8 cellular contexts compared by ENCODE assay signal in genomic region chr5:112861638-112861985, GRCh38. TPM values are rescaled to one million over a fixed set of nuclear protein-coding genes. Genes with fewer than 3 reads are reported as not detected.
DNase-seq lines count a peak whose midpoint lies in the region; ATAC-seq, FAIRE-seq and TF ChIP-seq lines count a peak whose summit lies in the region.

No MANE protein-coding gene starts in this region.

- TF ChIP-seq POLR2A in A549 (IDR thresholded peaks at IDR 0.05; ENCODE audit: low read length), result no peak

- H3K4me1 Mint-ChIP-seq in chondrocyte (ENCODE audit: low read depth), result peaks cover 30% of the 10 kb centered on the region

- H3K9me3 Mint-ChIP-seq in chondrocyte (ENCODE audit: low read depth), result no peaks in the 10 kb centered on the region

- DNase-seq in A549 (ENCODE audit: low read depth in 1 of 2, low spot score in 1 of 2) (no peak), chondrocyte (ENCODE audit: low spot score) (no peak), SIG-M5 (lab: John Stamatoyannopoulos, UW) (no peak), SIG-M5 treated with dmso at 0.1 percent for 504 hours (lab: John Stamatoyannopoulos, UW; ENCODE audit: unreplicated experiment) (no peak), COLO668 (lab: John Stamatoyannopoulos, UW; ENCODE audit: unreplicated experiment) (no peak), T-helper 9 cell (no peak)
- DNase-seq in Jurkat, Clone E6-1 (ENCODE audit: low read depth, low spot score), result no peak

- TF ChIP-seq RAD21 in A549 (conservative IDR thresholded peaks at IDR 0.05 in 1 of 2, IDR thresholded peaks at IDR 0.05 in 1 of 2), result no peak

- no peak for FAIRE-seq in A549 (lab: Jason Lieb, UNC)

- no peaks in the 10 kb centered on the region for H3K27me3 ChIP-seq in muscle layer of colon (ENCODE audit: control insufficient read depth in 1 of 2, insufficient read depth in 2 of 2, low read length in 2 of 2)

- CTCF ChIA-PET in A549 (lab: Yijun Ruan, JAX), result interaction anchor here (1.4 kb wide), 1 partner anchor 13 kb away, joined by 8 read pairs; no protein-coding TSS in a partner anchor

- peak overlapping the region; percentile 87 for H3K4me2 ChIP-seq in A549

- no peak for TF ChIP-seq EP300 in A549 (IDR thresholded peaks at IDR 0.05)

- H3K4me1 ChIP-seq in A549, result peaks cover 20% of the 10 kb centered on the region; the same call in 2 of the 3 replicates
- peaks cover 26% of the 10 kb centered on the region for H3K4me1 ChIP-seq in muscle layer of colon (ENCODE audit: insufficient read depth, low read length)

- WGBS in A549 (ENCODE audit: missing lambda C conversion rate), result under 1% methylated on average over 8 of the region's 8 CpGs

- TF ChIP-seq CTCF in A549 (IDR thresholded peaks at IDR 0.05) (no peak), chondrocyte (IDR thresholded peaks at IDR 0.05) (peak; percentile 17)

- H3K9ac ChIP-seq in muscle layer of colon (ENCODE audit: low read length), result peak overlapping the region; percentile 95

- H3K4me3 ChIP-seq in A549, result peak overlapping the region; percentile 87
- peak overlapping the region; percentile 80 for H3K4me3 ChIP-seq in Jurkat, Clone E6-1 (ENCODE audit: low read length)
- peak overlapping the region; percentile 55 to 96 for H3K4me3 ChIP-seq in muscle layer of colon (ENCODE audit: low read depth in 1 of 2, low read length in 2 of 2)

- no peaks in the 10 kb centered on the region for H3K27me3 Mint-ChIP-seq in chondrocyte (ENCODE audit: low read depth)

- peaks cover 8% of the 10 kb centered on the region for H3K36me3 Mint-ChIP-seq in chondrocyte (ENCODE audit: low read depth)

- peaks cover 27% of the 10 kb centered on the region for H3K36me3 ChIP-seq in muscle layer of colon (ENCODE audit: insufficient read depth, low read length)

- H3K4me3 Mint-ChIP-seq in chondrocyte (ENCODE audit: unreplicated experiment), result peak overlapping the region; percentile 96

- H3K27ac ChIP-seq in A549 (peak overlapping the region; percentile 82 to 97), muscle layer of colon (ENCODE audit: low read depth, low read length) (peak overlapping the region; percentile 91)

- POLR2A ChIA-PET in A549 (lab: Yijun Ruan, JAX), result interaction anchor here (0.9 to 1.4 kb wide), 3 partner anchors 52 to 60 kb away, joined by 3 to 4 read pairs (median 3); partner anchors contain the start of gene REEP5

- H3K9me3 ChIP-seq in A549 (no peaks in the 10 kb centered on the region), muscle layer of colon (ENCODE audit: low read length) (no peaks in the 10 kb centered on the region)

- H3K27ac Mint-ChIP-seq in chondrocyte (ENCODE audit: unreplicated experiment), result peak overlapping the region; percentile 98

- ATAC-seq in A549, result no peak

TF ChIP-seq in A549, 52 proteins besides CTCF, POLR2A, EP300 and RAD21:
- TF ChIP-seq HEYL (CRISPR knock-in tag; IDR thresholded peaks at IDR 0.05) (no peak), CHD2 (IDR thresholded peaks at IDR 0.05; ENCODE audit: low read length, partially characterized antibody) (no peak), MAZ (IDR thresholded peaks at IDR 0.05; ENCODE audit: borderline replicate concordance, low read depth, low read length) (no peak), ELK1 (IDR thresholded peaks at IDR 0.05; ENCODE audit: low read depth, low read length) (no peak), HDAC2 (IDR thresholded peaks at IDR 0.05) (no peak; the same call in 1 of the 2 replicates)

RNA-seq across cellular contexts. Expression of gene SRP19, which starts 0.5 kb away (rescaled TPM):
- 79.3 and 144 TPM in 2 replicates for polyA plus RNA-seq in A549 (2011; rRNA removed)
- polyA plus RNA-seq in A549 (2012; cell fraction: cytosol; rRNA removed), result 27.6 and 36.8 TPM in 2 replicates
- 6.0 and 10.4 TPM in 2 replicates for polyA plus RNA-seq in A549 (2012; cell fraction: nucleus; rRNA removed)
- 93.5 to 102 TPM (median 99.2 TPM) in 3 replicates for polyA plus RNA-seq in A549 (2017; fragmentation: RNase III; extraction: RNeasy Plus Mini Kit Qiagen cat#74134 plus additional on column Dnase treatment)
- polyA minus RNA-seq in A549 (2011; rRNA and poly(A)+ RNA removed), result 5.5 and 10.3 TPM in 2 replicates
- 131 TPM for polyA plus RNA-seq in Jurkat, Clone E6-1 (2012; ENCODE audit: insufficient read depth, insufficient read length)
- total RNA-seq in chondrocyte, result 49.2 to 60.9 TPM (median 55.7 TPM) in 3 replicates
